ENCODE assay signal across 33 cellular contexts in the genomic region with DNA sequence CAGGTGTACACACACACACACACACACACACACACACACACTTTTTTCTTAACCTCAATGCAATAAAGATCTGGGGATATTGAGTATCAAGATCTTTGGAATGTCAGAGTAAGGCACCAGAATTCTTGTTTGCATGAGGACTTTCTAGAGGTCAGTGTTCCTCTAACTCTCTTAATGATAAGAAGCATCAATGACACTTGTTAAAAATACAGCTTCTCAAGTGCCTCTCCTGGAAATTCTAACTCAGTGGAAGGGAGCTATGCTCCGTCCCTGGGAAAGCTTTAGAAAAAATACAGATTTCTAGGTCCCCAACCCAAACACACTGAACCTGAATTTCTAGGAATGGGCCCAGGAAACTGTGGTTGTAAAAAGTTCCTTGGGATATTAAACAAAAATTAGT. TPM values are rescaled to one million over a fixed set of nuclear protein-coding genes. Genes with fewer than 3 reads are reported as not detected.
DNase-seq lines count a peak whose midpoint lies in the region; ATAC-seq and TF ChIP-seq lines count a peak whose summit lies in the region.
"Had no signal": no experiment of that assay in that cellular context is flagged by ENCODE, and none has a peak within 500 bp of the region (broad histone marks: within the 10 kb centered on the region; RNA-seq: fewer than 3 reads in every experiment).

No MANE protein-coding gene starts in this region.

- no peak overlapping the region for H3K4me2 ChIP-seq in parathyroid adenoma (ENCODE audit: low read length)
- H3K4me2 ChIP-seq: A549; BLaER1; BLaER1 treated with 17β-estradiol and CSF1 and Interleukin-3, amounts not matched to agents 10 nM and 100 nM had no signal

- no peak overlapping the region for H3K4me3 ChIP-seq in cardiac muscle cell
- no peak overlapping the region for H3K4me3 ChIP-seq in left lung
- no peak overlapping the region for H3K4me3 ChIP-seq in parathyroid adenoma (ENCODE audit: low read depth, low read length)
- H3K4me3 ChIP-seq in thyroid gland (replicated peaks in 1 of 3), result no peak overlapping the region
- H3K4me3 ChIP-seq: A549; BLaER1; BLaER1 treated with 17β-estradiol and CSF1 and Interleukin-3, amounts not matched to agents 10 nM and 100 nM had no signal

- no peak overlapping the region for H3K9ac ChIP-seq in parathyroid adenoma
- H3K9ac ChIP-seq: BLaER1; BLaER1 treated with 17β-estradiol and CSF1 and Interleukin-3, amounts not matched to agents 10 nM and 100 nM had no signal

- CTCF ChIA-PET in HEK293T (lab: Yijun Ruan, JAX), result no interaction called here

- H3K36me3 ChIP-seq in cardiac muscle cell, result no peaks in the 10 kb centered on the region
- no peaks in the 10 kb centered on the region for H3K36me3 ChIP-seq in left lung
- H3K36me3 ChIP-seq in parathyroid adenoma (ENCODE audit: control insufficient read depth, insufficient read depth, low read length), result no peaks in the 10 kb centered on the region
- H3K36me3 ChIP-seq in thyroid gland, result no peaks in the 10 kb centered on the region
- H3K36me3 ChIP-seq: BE2C; BLaER1; BLaER1 treated with 17β-estradiol and CSF1 and Interleukin-3, amounts not matched to agents 10 nM and 100 nM had no signal

- intact Hi-C loops in cardiac septum (cut with DNase I) (no loop called here), left lung (cut with DNase I) (no loop called here), thyroid gland (cut with DNase I) (no loop called here)

- H3K27me3 ChIP-seq in cardiac muscle cell (no peaks in the 10 kb centered on the region), left lung (no peaks in the 10 kb centered on the region), parathyroid adenoma (ENCODE audit: control insufficient read depth, insufficient read depth, low read length) (no peaks in the 10 kb centered on the region), thyroid gland (no peaks in the 10 kb centered on the region)
- H3K27me3 ChIP-seq: BE2C had no signal

- H2AFZ ChIP-seq in parathyroid adenoma, result no peak overlapping the region

- H3K4me1 ChIP-seq in cardiac muscle cell (ENCODE audit: low read depth), result peaks cover 9% of the 10 kb centered on the region
- H3K4me1 ChIP-seq in left lung, result no peaks in the 10 kb centered on the region
- peaks cover 10% of the 10 kb centered on the region for H3K4me1 ChIP-seq in parathyroid adenoma
- peaks cover 0 to 14% of the 10 kb centered on the region in 2 donors for H3K4me1 ChIP-seq in thyroid gland
- H3K4me1 ChIP-seq: A549, BE2C, Caco-2 had no signal

- no peak for TF ChIP-seq CTCF in cardiac muscle cell (IDR thresholded peaks at IDR 0.05; ENCODE audit: low read depth, low read length)
- TF ChIP-seq CTCF in left lung (IDR thresholded peaks at IDR 0.05), result no peak
- TF ChIP-seq CTCF in parathyroid adenoma (IDR thresholded peaks at IDR 0.05), result no peak
- no peak for TF ChIP-seq CTCF in thyroid gland (IDR thresholded peaks at IDR 0.05)

- no peak for TF ChIP-seq POLR2A in thyroid gland (IDR thresholded peaks at IDR 0.05)

- H3K79me2 ChIP-seq in parathyroid adenoma, result no peaks in the 10 kb centered on the region

- WGBS in thyroid gland, 2 donors, result 25 to 38% methylated on average over 1 of the region's 1 CpG

- ATAC-seq in left lung, result peak; percentile 57
- no peak for ATAC-seq in HG03135 (IDR thresholded peaks at IDR 0.05; ENCODE audit: unreplicated experiment)
- ATAC-seq: A549; CD8-positive, alpha-beta T cell had no signal

- DNase-seq in cardiac muscle cell (ENCODE audit: low read depth in 1 of 2, low spot score in 1 of 2) (peak in 1 of 2 donors; percentile 64), cardiac septum (ENCODE audit: low spot score) (no peak), left lung (no peak), thyroid gland (no peak), RKO (ENCODE audit: low spot score) (no peak), HEK293T (ENCODE audit: extremely low spot score) (no peak)
- DNase-seq: 8988T; ACHN; AML-193; BE2C; C1 segment of cervical spinal cord; Caco-2; Calu3; CD4-positive, alpha-beta memory T cell; CD4-positive, alpha-beta T cell; CD4-positive, CD25-positive, alpha-beta regulatory T cell; CD8-positive, alpha-beta memory T cell; CD8-positive, alpha-beta T cell; COR-L47; DMS 273 treated with DMSO at 0.1 percent for 48 hours; DMS153; DMS53; DMS79; DMS79 treated with DMSO at 0.1 percent for 48 hours; DND-41; EL had no signal

- POLR2A ChIA-PET in HEK293T (lab: Yijun Ruan, JAX), result no interaction called here

- H3K27ac ChIP-seq in cardiac muscle cell (peak overlapping the region; percentile 89), left lung (no peak overlapping the region), parathyroid adenoma (peak overlapping the region; percentile 83), thyroid gland (peak overlapping the region in 2 of 3 donors; percentile 15 to 55)
- H3K27ac ChIP-seq: 22Rv1; A549; BLaER1; BLaER1 treated with 17β-estradiol and CSF1 and Interleukin-3, amounts not matched to agents 10 nM and 100 nM; C4-2B had no signal

- H3K9me3 ChIP-seq in cardiac muscle cell (ENCODE audit: low read depth) (no peaks in the 10 kb centered on the region), left lung (peaks cover 0 to 6% of the 10 kb centered on the region in 2 donors), parathyroid adenoma (ENCODE audit: control insufficient read depth, low read length) (no peaks in the 10 kb centered on the region), thyroid gland (no peaks in the 10 kb centered on the region)
- H3K9me3 ChIP-seq: BE2C, Caco-2 had no signal

TF ChIP-seq in HEK293T, 16 proteins besides CTCF, POLR2A, EP300 and RAD21:
- TF ChIP-seq ZNF384 (IDR thresholded peaks at IDR 0.05), result no peak
- no peak for TF ChIP-seq ELF4 (IDR thresholded peaks at IDR 0.05)
- TF ChIP-seq FOXA1 (IDR thresholded peaks at IDR 0.05), result no peak
- TF ChIP-seq HDGF (IDR thresholded peaks at IDR 0.05; ENCODE audit: borderline replicate concordance), result no peak
- TF ChIP-seq CTBP1 (IDR thresholded peaks at IDR 0.05; ENCODE audit: borderline replicate concordance), result no peak
- no peak for TF ChIP-seq NFRKB (IDR thresholded peaks at IDR 0.05)
- no peak for TF ChIP-seq PKNOX1 (IDR thresholded peaks at IDR 0.05)
- TF ChIP-seq ARNT (IDR thresholded peaks at IDR 0.05), result no peak
- TF ChIP-seq SP1 (IDR thresholded peaks at IDR 0.05), result no peak
- TF ChIP-seq FOXK2 (IDR thresholded peaks at IDR 0.05), result no peak
- TF ChIP-seq FOXM1 (IDR thresholded peaks at IDR 0.05; ENCODE audit: borderline replicate concordance), result no peak
- no peak for TF ChIP-seq LEF1 (IDR thresholded peaks at IDR 0.05; ENCODE audit: borderline replicate concordance)
- no peak for TF ChIP-seq BHLHE40 (IDR thresholded peaks at IDR 0.05; ENCODE audit: borderline replicate concordance)
- TF ChIP-seq L3MBTL2 (conservative IDR thresholded peaks at IDR 0.05), result no peak
- TF ChIP-seq SUZ12 (IDR thresholded peaks at IDR 0.05), result no peak
- TF ChIP-seq TARDBP (IDR thresholded peaks at IDR 0.05), result no peak

RNA-seq across cellular contexts. Expression of gene HCCS, which starts 25.8 kb away (rescaled TPM):
- total RNA-seq in cardiac muscle cell (13.6 and 19.2 TPM in 2 replicates), cardiac septum (56.0 TPM), left lung (10 to 100 TPM; 18.9 to 20.8 TPM), thyroid gland (10 to 100 TPM in 2 of 4 donors, 1 to 10 TPM in 2; 5.8 to 12.5 (median 9.8) TPM)
- 39.0 and 40.5 TPM in 2 replicates for polyA plus RNA-seq in cardiac muscle cell

Comparison
In these comparisons a context has a peak if more than half of its experiments do, and no peak if none do; other contexts are left out.
1. H3K27ac ChIP-seq: peak in cardiac muscle cell (single experiment), parathyroid adenoma (single experiment) and thyroid gland (2 of 3); none in left lung (0 of 2).